Comparison of ENCODE assay signal across 1 cellular context in genomic region chr17:12665263-12666210, GRCh38.
A peak's percentile ranks its signal among the peaks of the same experiment; 100 is the strongest.
TF ChIP-seq lines count a peak whose summit lies in the region.

Gene MYOCD (plus strand): TSS chr17:12665890. CDS start chr17:12666189, 299 bp downstream.

TF ChIP-seq in WTC11, 78 proteins besides CTCF, POLR2A, EP300 and RAD21 (continued from another document and continues in another):
- TF ChIP-seq ARID4B (CRISPR knock-in tag; IDR thresholded peaks at IDR 0.05; ENCODE audit: borderline replicate concordance) (peak; percentile 38; the same call in 1 of the 2 replicates), RORB (CRISPR knock-in tag; IDR thresholded peaks at IDR 0.05) (no peak), KAT7 (CRISPR knock-in tag; IDR thresholded peaks at IDR 0.05; ENCODE audit: borderline replicate concordance) (no peak), CDX4 (CRISPR knock-in tag; IDR thresholded peaks at IDR 0.05; ENCODE audit: borderline replicate concordance) (no peak), ATF3 (CRISPR knock-in tag; conservative IDR thresholded peaks at IDR 0.05) (no peak), ETV6 (CRISPR knock-in tag; IDR thresholded peaks at IDR 0.05) (no peak), ZBTB21 (CRISPR knock-in tag; IDR thresholded peaks at IDR 0.05; ENCODE audit: borderline replicate concordance) (no peak), IRF1 (CRISPR knock-in tag; IDR thresholded peaks at IDR 0.05) (no peak), PREB (CRISPR knock-in tag; IDR thresholded peaks at IDR 0.05; ENCODE audit: borderline replicate concordance) (no peak), AR (CRISPR knock-in tag; IDR thresholded peaks at IDR 0.05) (no peak), FOXJ3 (CRISPR knock-in tag; IDR thresholded peaks at IDR 0.05; ENCODE audit: borderline replicate concordance) (no peak), CBFB (CRISPR knock-in tag; IDR thresholded peaks at IDR 0.05; ENCODE audit: low read depth) (no peak), TCF7 (CRISPR knock-in tag; IDR thresholded peaks at IDR 0.05; ENCODE audit: low read depth) (no peak), SMAD4 (CRISPR knock-in tag; IDR thresholded peaks at IDR 0.05) (no peak), TEAD4 (CRISPR knock-in tag; IDR thresholded peaks at IDR 0.05) (no peak), TP53 (CRISPR knock-in tag; IDR thresholded peaks at IDR 0.05) (no peak), NR3C1 (CRISPR knock-in tag; conservative IDR thresholded peaks at IDR 0.05; ENCODE audit: low read depth) (no peak), GRHL2 (CRISPR knock-in tag; IDR thresholded peaks at IDR 0.05; ENCODE audit: insufficient replicate concordance, severe bottlenecking) (no peak), FOXP1 (CRISPR knock-in tag; IDR thresholded peaks at IDR 0.05; ENCODE audit: borderline replicate concordance) (0 out of 2 replicates have a peak, but pooled peaks have one; percentile 43), RELA (CRISPR knock-in tag; IDR thresholded peaks at IDR 0.05; ENCODE audit: borderline replicate concordance) (no peak), PRDM15 (CRISPR knock-in tag; IDR thresholded peaks at IDR 0.05) (peak; percentile 86), ZNF532 (CRISPR knock-in tag; IDR thresholded peaks at IDR 0.05; ENCODE audit: borderline replicate concordance) (no peak), SP1 (CRISPR knock-in tag; conservative IDR thresholded peaks at IDR 0.05) (no peak), JAZF1 (CRISPR knock-in tag; IDR thresholded peaks at IDR 0.05) (no peak), MYBL2 (CRISPR knock-in tag; IDR thresholded peaks at IDR 0.05) (no peak), CREB1 (CRISPR knock-in tag; IDR thresholded peaks at IDR 0.05) (no peak), ATF6 (CRISPR knock-in tag; IDR thresholded peaks at IDR 0.05) (no peak), ZNF219 (CRISPR knock-in tag; IDR thresholded peaks at IDR 0.05; ENCODE audit: borderline replicate concordance) (no peak), NFE2L1 (CRISPR knock-in tag; IDR thresholded peaks at IDR 0.05) (no peak), NFATC4 (CRISPR knock-in tag; IDR thresholded peaks at IDR 0.05) (no peak), ZNF396 (CRISPR knock-in tag; IDR thresholded peaks at IDR 0.05; ENCODE audit: borderline replicate concordance) (no peak), ATF1 (CRISPR knock-in tag; IDR thresholded peaks at IDR 0.05) (no peak), GABPB1 (CRISPR knock-in tag; IDR thresholded peaks at IDR 0.05) (no peak), CREM (CRISPR knock-in tag; IDR thresholded peaks at IDR 0.05) (no peak), E2F5 (CRISPR knock-in tag; IDR thresholded peaks at IDR 0.05) (peak; percentile 75)
